1 cellular context compared by ENCODE assay signal in the genomic region with DNA sequence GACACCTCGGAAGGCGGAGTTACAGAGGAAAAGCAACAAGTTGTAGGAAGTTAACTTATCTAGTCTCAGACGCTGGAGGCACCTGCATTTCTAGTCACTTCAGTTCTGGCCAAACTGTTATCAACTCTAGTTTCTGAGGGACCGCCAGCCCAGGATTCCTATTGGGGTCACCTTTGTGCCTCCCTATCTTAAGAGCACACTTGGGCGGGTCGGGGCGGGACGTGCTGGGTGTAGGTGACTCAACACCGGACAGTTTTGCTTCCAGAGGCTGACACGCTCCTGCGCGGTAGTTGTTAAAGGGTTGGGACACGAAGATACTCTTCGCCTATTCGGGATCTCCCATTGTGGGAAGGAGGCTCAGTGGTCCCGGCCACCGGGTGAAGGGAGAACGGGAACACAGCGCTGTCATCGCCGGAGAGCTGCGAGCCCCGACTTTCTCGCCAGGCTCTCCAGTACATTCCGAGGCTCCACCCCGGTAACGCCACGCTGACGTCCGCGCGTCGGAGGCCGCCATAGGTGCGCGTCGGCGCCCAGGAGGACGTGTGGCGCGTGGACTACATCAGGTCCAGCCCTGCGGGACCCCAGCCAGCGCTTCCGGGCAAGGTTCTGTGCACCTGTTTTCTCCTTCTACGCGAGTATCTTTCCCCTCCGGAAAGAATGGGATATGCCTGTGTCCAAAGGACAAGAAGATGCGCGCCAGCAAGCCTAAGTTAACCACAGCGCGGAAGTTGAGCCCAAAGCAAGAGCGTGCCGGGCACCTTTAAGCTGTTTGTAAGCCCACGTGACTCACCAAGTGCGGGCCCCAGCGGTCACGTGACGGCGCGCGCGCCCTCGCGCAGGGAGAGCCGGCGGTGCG.
TF ChIP-seq lines count a peak whose summit lies in the region.

Gene KDM4C, plus strand, starts transcription at position 842 of the 856 bp plus-strand sequence. CDS start 35,016 bp downstream, outside the sequence.

TF ChIP-seq in HCT116, 20 proteins besides CTCF, POLR2A, EP300 and RAD21 (continued from another document):
- no peak for TF ChIP-seq ZFX (IDR thresholded peaks at IDR 0.05)
- TF ChIP-seq SIN3A (IDR thresholded peaks at IDR 0.05; ENCODE audit: low read depth) = peak; percentile 80
- peak; percentile 79 for TF ChIP-seq YY1 (IDR thresholded peaks at IDR 0.05; ENCODE audit: extremely low read depth, insufficient replicate concordance, low read depth, low read length)
- TF ChIP-seq SRF (IDR thresholded peaks at IDR 0.05; ENCODE audit: low read depth) = no peak
- TF ChIP-seq, protein P1, sequence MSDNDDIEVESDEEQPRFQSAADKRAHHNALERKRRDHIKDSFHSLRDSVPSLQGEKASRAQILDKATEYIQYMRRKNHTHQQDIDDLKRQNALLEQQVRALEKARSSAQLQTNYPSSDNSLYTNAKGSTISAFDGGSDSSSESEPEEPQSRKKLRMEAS (IDR thresholded peaks at IDR 0.05) = peak; percentile 96
- peak; percentile 52 for TF ChIP-seq SP1 (IDR thresholded peaks at IDR 0.05; ENCODE audit: low read depth)
TF ChIP-seq in HCT116: peak in this region for 9.
